Comparison of ENCODE assay signal across 8 cellular contexts in genomic region chrX:119853449-119853848, GRCh38. TPM values are rescaled to one million over a fixed set of nuclear protein-coding genes. Genes with fewer than 3 reads are reported as not detected.
DNase-seq lines count a peak whose midpoint lies in the region; ATAC-seq, FAIRE-seq and TF ChIP-seq lines count a peak whose summit lies in the region.

No MANE protein-coding gene starts in this region.

- H3K4me3 ChIP-seq in HUES48 (ENCODE audit: low read depth, low read length) (peak overlapping the region; percentile 61), bronchial epithelial cell (ENCODE audit: low read depth, low read length) (peak overlapping the region; percentile 43), mucosa of descending colon (no peak overlapping the region)

- H3K9me3 ChIP-seq in HUES48 (ENCODE audit: control insufficient read depth, insufficient read depth, low read length), result peaks cover 53% of the 10 kb centered on the region
- no peaks in the 10 kb centered on the region for H3K9me3 ChIP-seq in mucosa of descending colon

- H3K36me3 ChIP-seq in HUES48 (ENCODE audit: control insufficient read depth, insufficient read depth, low read length) (peaks cover 21% of the 10 kb centered on the region), bronchial epithelial cell (ENCODE audit: control insufficient read depth, insufficient read depth, low read length) (no peaks in the 10 kb centered on the region), mucosa of descending colon (ENCODE audit: low read depth) (no peaks in the 10 kb centered on the region)

- peak overlapping the region; percentile 78 for H3K27ac ChIP-seq in HUES48 (ENCODE audit: low read depth, low read length)

- no peaks in the 10 kb centered on the region for H3K4me1 ChIP-seq in HUES48 (ENCODE audit: control insufficient read depth, insufficient read depth, low read length)
- no peaks in the 10 kb centered on the region for H3K4me1 ChIP-seq in mucosa of descending colon (ENCODE audit: low read depth)

- in situ Hi-C loops in ACHN (cut with HindIII; ENCODE audit: low pct_ligation_motif_present, low pct_unique_long_range_greater_than_20kb, low sequenced_read_pairs), result no loop called here

- no peak for FAIRE-seq in bronchial epithelial cell (lab: Jason Lieb, UNC)

- DNase-seq in ACHN (peak; percentile 11), bronchial epithelial cell (ENCODE audit: low read depth) (no peak), mucosa of descending colon (peak in 2 of 3 donors; percentile 27 to 39), GM10266 (ENCODE audit: extremely low spot score) (no peak)
- DNase-seq in stimulated activated CD4-positive, alpha-beta T cell treated with anti-CD3 and anti-CD28 coated beads, Interleukin-15, amount 100 ng/mL, for 24 hours, result no peak

- H3K27me3 ChIP-seq in HUES48 (ENCODE audit: control insufficient read depth, insufficient read depth, low read length) (no peaks in the 10 kb centered on the region), bronchial epithelial cell (ENCODE audit: control insufficient read depth, insufficient read depth, low read length) (no peaks in the 10 kb centered on the region)

- H3K9ac ChIP-seq in HUES48 (ENCODE audit: low read depth, low read length), result peak overlapping the region; percentile 39; the same call in 1 of the 2 replicates

- no peak for TF ChIP-seq CTCF in bronchial epithelial cell (IDR thresholded peaks at IDR 0.05; ENCODE audit: insufficient read depth, low read length, severe bottlenecking)
- no peak for TF ChIP-seq CTCF in mucosa of descending colon (IDR thresholded peaks at IDR 0.05)
- no peak for TF ChIP-seq CTCF in GM10266 (IDR thresholded peaks at IDR 0.05; ENCODE audit: control insufficient read depth, insufficient read depth, low read depth, missing control alignments)

- no peak for ATAC-seq in mucosa of descending colon
- no peak for ATAC-seq in GM19455 (IDR thresholded peaks at IDR 0.05; ENCODE audit: unreplicated experiment)
- ATAC-seq in GM18861 (IDR thresholded peaks at IDR 0.05; ENCODE audit: unreplicated experiment), result no peak

- intact Hi-C loops in mucosa of descending colon (cut with DNase I, micrococcal nuclease), result no loop called here

RNA-seq across cellular contexts. Expression of gene UPF3B, which starts 0.7 kb away (rescaled TPM):
- total RNA-seq in bronchial epithelial cell, result 1.1 and 2.9 TPM in 2 replicates
- total RNA-seq in mucosa of descending colon, result 10 to 100 TPM in 1 of 3 donors, 1 to 10 TPM in 2; 7.2 to 11.1 (median 8.8) TPM

RNA-seq across cellular contexts. Expression of gene RNF113A, which starts 18.1 kb away (rescaled TPM):
- total RNA-seq in bronchial epithelial cell, result 13.2 and 17.6 TPM in 2 replicates
- 10 to 100 TPM; 12.2 to 13.5 (median 12.6) TPM for total RNA-seq in mucosa of descending colon

RNA-seq across cellular contexts. Expression of gene NDUFA1, which starts 18.2 kb away (rescaled TPM):
- 55.5 and 143 TPM in 2 replicates for total RNA-seq in bronchial epithelial cell
- total RNA-seq in mucosa of descending colon, result 100 to 1,000 TPM; 157 to 191 (median 187) TPM

RNA-seq across cellular contexts. Expression of gene AKAP14, which starts 42.2 kb away (rescaled TPM):
- not detected in 2 replicates for total RNA-seq in bronchial epithelial cell
- total RNA-seq in mucosa of descending colon, result not detected

Comparison
In these comparisons a context has a peak if more than half of its experiments do, and no peak if none do; other contexts are left out.
1. DNase-seq: peak in ACHN (single experiment) and mucosa of descending colon (2 of 3); none in bronchial epithelial cell (single experiment), stimulated activated CD4-positive, alpha-beta T cell treated with anti-CD3 and anti-CD28 coated beads, Interleukin-15, amount 100 ng/mL, for 24 hours (single experiment) and GM10266 (single experiment).